ENCODE assay signal across 8 cellular contexts in genomic region chr4:57442834-57443291, GRCh38.
DNase-seq lines count a peak whose midpoint lies in the region; ATAC-seq, FAIRE-seq and TF ChIP-seq lines count a peak whose summit lies in the region.

No MANE protein-coding gene starts in this region.

- no peaks in the 10 kb centered on the region for H3K36me3 ChIP-seq in esophagus muscularis mucosa

- peak; percentile 71 to 86 (median 75) for TF ChIP-seq CTCF in esophagus muscularis mucosa (IDR thresholded peaks at IDR 0.05)
- TF ChIP-seq CTCF in neural crest cell (conservative IDR thresholded peaks at IDR 0.05): peak; percentile 93

- intact Hi-C loops in esophagus muscularis mucosa (cut with DNase I): no loop called here

- H3K27ac Mint-ChIP-seq in neural crest cell (ENCODE audit: unreplicated experiment): no peak overlapping the region
- H3K27ac Mint-ChIP-seq in naive thymus-derived CD8-positive, alpha-beta T cell: no peak overlapping the region

- no peak for FAIRE-seq in RCC 7860 (lab: Jason Lieb, UNC)

- POLR2A ChIA-PET in naive thymus-derived CD8-positive, alpha-beta T cell (lab: Charles Lee): no interaction called here

- no peak overlapping the region for H3K4me3 ChIP-seq in esophagus muscularis mucosa

- peak overlapping the region; percentile 45 to 63 (median 59) for H3K27ac ChIP-seq in esophagus muscularis mucosa (replicated peaks in 1 of 4)

- no peaks in the 10 kb centered on the region for H3K27me3 Mint-ChIP-seq in neural crest cell (ENCODE audit: low read depth)
- no peaks in the 10 kb centered on the region for H3K27me3 Mint-ChIP-seq in naive thymus-derived CD8-positive, alpha-beta T cell

- H3K4me1 Mint-ChIP-seq in neural crest cell: peaks cover 4% of the 10 kb centered on the region
- no peaks in the 10 kb centered on the region for H3K4me1 Mint-ChIP-seq in naive thymus-derived CD8-positive, alpha-beta T cell

- no peaks in the 10 kb centered on the region for H3K27me3 ChIP-seq in esophagus muscularis mucosa

- H3K4me1 ChIP-seq in esophagus muscularis mucosa: peaks cover 6 to 41% (median 38%) of the 10 kb centered on the region in 4 donors

- TF ChIP-seq EP300 in esophagus muscularis mucosa (IDR thresholded peaks at IDR 0.05): no peak

- H3K9me3 ChIP-seq in esophagus muscularis mucosa: no peaks in the 10 kb centered on the region

- H3K36me3 Mint-ChIP-seq in neural crest cell (ENCODE audit: low read depth): no peaks in the 10 kb centered on the region
- H3K36me3 Mint-ChIP-seq in naive thymus-derived CD8-positive, alpha-beta T cell: no peaks in the 10 kb centered on the region

- DNase-seq in NCI-H2196 (lab: John Stamatoyannopoulos, UW; ENCODE audit: unreplicated experiment) (peak; percentile 5), NCI-H2196 treated with DMSO at 0.1 percent for 48 hours (lab: John Stamatoyannopoulos, UW; ENCODE audit: unreplicated experiment) (no peak), RCC 7860 (ENCODE audit: low spot score) (peak; percentile 19), esophagus muscularis mucosa (ENCODE audit: extremely low spot score) (no peak), neural crest cell (ENCODE audit: low read depth, low spot score) (peak; percentile 55), NK-92 (lab: John Stamatoyannopoulos, UW; ENCODE audit: unreplicated experiment) (no peak)
- no peak for DNase-seq in naive thymus-derived CD8-positive, alpha-beta T cell

- no peak overlapping the region for H3K4me3 Mint-ChIP-seq in neural crest cell
- no peak overlapping the region for H3K4me3 Mint-ChIP-seq in naive thymus-derived CD8-positive, alpha-beta T cell

- peak; percentile 55 for ATAC-seq in HG03354 (IDR thresholded peaks at IDR 0.05; ENCODE audit: poor library complexity, severe bottlenecking, unreplicated experiment)
- ATAC-seq in naive thymus-derived CD8-positive, alpha-beta T cell: no peak

- no peaks in the 10 kb centered on the region for H3K9me3 Mint-ChIP-seq in neural crest cell
- peaks cover 0 to 3% (median 2%) of the 10 kb centered on the region in 9 donors for H3K9me3 Mint-ChIP-seq in naive thymus-derived CD8-positive, alpha-beta T cell

- 16% methylated on average over 4 of the region's 4 CpGs for WGBS in esophagus muscularis mucosa

- no peak for TF ChIP-seq POLR2A in esophagus muscularis mucosa (IDR thresholded peaks at IDR 0.05; ENCODE audit: low read depth)

Comparison
In these comparisons a context has a peak if more than half of its experiments do, and no peak if none do; other contexts are left out.
1. DNase-seq: peak in NCI-H2196 (single experiment), RCC 7860 (single experiment) and neural crest cell (single experiment); none in NCI-H2196 treated with DMSO at 0.1 percent for 48 hours (single experiment), esophagus muscularis mucosa (single experiment), naive thymus-derived CD8-positive, alpha-beta T cell (0 of 10) and NK-92 (single experiment).